In the genomic region with DNA sequence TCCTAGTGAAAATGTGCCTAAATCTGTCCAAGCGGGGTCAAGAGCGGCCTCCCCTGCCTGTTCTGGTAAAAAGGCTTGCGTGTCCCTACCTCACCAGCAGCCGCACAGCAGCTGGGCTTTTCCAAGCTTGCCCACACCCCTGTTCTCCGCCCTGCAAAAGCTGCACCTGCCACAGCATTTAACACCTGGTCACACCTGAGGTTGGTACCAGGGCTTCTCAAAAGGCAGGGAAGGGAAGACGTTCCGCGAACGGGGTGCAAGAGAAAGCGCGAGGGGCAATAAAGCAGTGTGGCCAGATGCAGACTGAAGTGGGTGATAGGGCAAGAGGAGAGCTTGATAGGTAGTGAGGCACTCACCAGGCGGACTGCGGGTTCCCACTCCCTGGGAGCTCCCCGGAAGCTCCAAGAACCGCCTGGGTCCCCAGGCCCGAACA, we compare ENCODE assay signal across 1 cellular context.
TF ChIP-seq lines count a peak whose summit lies in the region.

No MANE protein-coding gene starts in this region.

TF ChIP-seq in H1, 55 proteins besides CTCF, POLR2A, EP300 and RAD21:
- TF ChIP-seq BCL11A (IDR thresholded peaks at IDR 0.05; ENCODE audit: low read depth in 2 of 2, low read length in 2 of 2) (no peak), RFX5 (IDR thresholded peaks at IDR 0.05; ENCODE audit: borderline replicate concordance, low read depth, low read length) (no peak), BRCA1 (IDR thresholded peaks at IDR 0.05; ENCODE audit: low read depth, low read length) (no peak), TBP (IDR thresholded peaks at IDR 0.05; ENCODE audit: low read depth, low read length) (peak; percentile 9; the same call in 1 of the 2 replicates), SAP30 (IDR thresholded peaks at IDR 0.05; ENCODE audit: insufficient read depth, insufficient replicate concordance, low read length) (peak; percentile 73), BACH1 (IDR thresholded peaks at IDR 0.05; ENCODE audit: low read length) (0 out of 2 replicates have a peak, but pooled peaks have one; percentile 4)
- TF ChIP-seq, protein P1, sequence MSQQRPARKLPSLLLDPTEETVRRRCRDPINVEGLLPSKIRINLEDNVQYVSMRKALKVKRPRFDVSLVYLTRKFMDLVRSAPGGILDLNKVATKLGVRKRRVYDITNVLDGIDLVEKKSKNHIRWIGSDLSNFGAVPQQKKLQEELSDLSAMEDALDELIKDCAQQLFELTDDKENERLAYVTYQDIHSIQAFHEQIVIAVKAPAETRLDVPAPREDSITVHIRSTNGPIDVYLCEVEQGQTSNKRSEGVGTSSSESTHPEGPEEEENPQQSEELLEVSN (IDR thresholded peaks at IDR 0.05): no peak
